ENCODE assay signal across 12 cellular contexts in genomic region chr22:42645938-42646568, GRCh38. TPM values are rescaled to one million over a fixed set of nuclear protein-coding genes. Genes with fewer than 3 reads are reported as not detected.
DNase-seq lines count a peak whose midpoint lies in the region; ATAC-seq, FAIRE-seq and TF ChIP-seq lines count a peak whose summit lies in the region.
"Had no signal": no experiment of that assay in that cellular context is flagged by ENCODE, and none has a peak within 500 bp of the region (broad histone marks: within the 10 kb centered on the region; RNA-seq: fewer than 3 reads in every experiment).

No MANE protein-coding gene starts in this region.

- peak; percentile 35 for ATAC-seq in left lung
- no peak for ATAC-seq in stimulated activated naive B cell treated with anti-CD40 and anti-IgM and Interleukin-4, amounts not matched to agents 10 μg/mL and 1 μg/mL and 100 μg/mL, for 72 hours (replicated peaks)

- H3K36me3 Mint-ChIP-seq in stimulated activated naive B cell treated with anti-CD40 and anti-IgM and Interleukin-4, amounts not matched to agents 10 μg/mL and 1 μg/mL and 100 μg/mL, for 72 hours = peaks cover 8 to 11% of the 10 kb centered on the region in 2 donors
- peaks cover 8 to 17% of the 10 kb centered on the region in 2 donors for H3K36me3 Mint-ChIP-seq in CD14-positive monocyte

- no peaks in the 10 kb centered on the region for H3K9me3 Mint-ChIP-seq in stimulated activated naive B cell treated with anti-CD40 and anti-IgM and Interleukin-4, amounts not matched to agents 10 μg/mL and 1 μg/mL and 100 μg/mL, for 72 hours
- no peaks in the 10 kb centered on the region for H3K9me3 Mint-ChIP-seq in CD14-positive monocyte

- no peaks in the 10 kb centered on the region for H3K9me3 ChIP-seq in HEK293 (ENCODE audit: control insufficient read depth, insufficient read depth, low read depth, low read length)
- no peaks in the 10 kb centered on the region for H3K9me3 ChIP-seq in left lung

- CTCF ChIA-PET in HEK293 (lab: Yijun Ruan, JAX) = interaction anchor here (3.1 kb wide), 1 partner anchor 24 kb away, joined by 18 read pairs; no protein-coding TSS in a partner anchor

- H3K4me3 ChIP-seq in HEK293 (ENCODE audit: low read depth, low read length) (no peak overlapping the region), bronchial epithelial cell (ENCODE audit: low read depth, low read length) (peak overlapping the region; percentile 7), left lung (peak overlapping the region in 1 of 2 donors; percentile 81)

- H3K4me1 ChIP-seq in HEK293 (ENCODE audit: control insufficient read depth, insufficient read depth, low read length) (peaks cover 22% of the 10 kb centered on the region), left lung (peaks cover 52 to 79% of the 10 kb centered on the region in 2 donors)

- H3K27me3 Mint-ChIP-seq in stimulated activated naive B cell treated with anti-CD40 and anti-IgM and Interleukin-4, amounts not matched to agents 10 μg/mL and 1 μg/mL and 100 μg/mL, for 72 hours = no peaks in the 10 kb centered on the region
- peaks cover 0 to 4% (median 2%) of the 10 kb centered on the region in 3 donors for H3K27me3 Mint-ChIP-seq in CD14-positive monocyte (ENCODE audit: low read depth in 3 of 3)

- no peak for TF ChIP-seq CTCF in HEK293 (tag by site-specific recombination; IDR thresholded peaks at IDR 0.05)
- TF ChIP-seq CTCF in bronchial epithelial cell (IDR thresholded peaks at IDR 0.05; ENCODE audit: insufficient read depth, low read length, severe bottlenecking) = no peak
- TF ChIP-seq CTCF in left lung (IDR thresholded peaks at IDR 0.05) = no peak
- TF ChIP-seq CTCF in CD14-positive monocyte (IDR thresholded peaks at IDR 0.05) = no peak

- H3K27ac Mint-ChIP-seq in stimulated activated naive B cell treated with anti-CD40 and anti-IgM and Interleukin-4, amounts not matched to agents 10 μg/mL and 1 μg/mL and 100 μg/mL, for 72 hours = peak overlapping the region; percentile 82
- H3K27ac Mint-ChIP-seq in CD14-positive monocyte = peak overlapping the region in 2 of 7 donors; percentile 9 to 23

- H3K4me1 Mint-ChIP-seq in stimulated activated naive B cell treated with anti-CD40 and anti-IgM and Interleukin-4, amounts not matched to agents 10 μg/mL and 1 μg/mL and 100 μg/mL, for 72 hours = peaks cover 42 to 69% of the 10 kb centered on the region in 2 donors
- peaks cover 60% of the 10 kb centered on the region for H3K4me1 Mint-ChIP-seq in CD14-positive monocyte

- H3K27me3 ChIP-seq in bronchial epithelial cell (ENCODE audit: control insufficient read depth, insufficient read depth, low read length) (no peaks in the 10 kb centered on the region), left lung (no peaks in the 10 kb centered on the region)

- H3K4me3 Mint-ChIP-seq in stimulated activated naive B cell treated with anti-CD40 and anti-IgM and Interleukin-4, amounts not matched to agents 10 μg/mL and 1 μg/mL and 100 μg/mL, for 72 hours = peak overlapping the region; percentile 51 to 57
- H3K4me3 Mint-ChIP-seq in CD14-positive monocyte = no peak overlapping the region

- FAIRE-seq in bronchial epithelial cell (lab: Jason Lieb, UNC) = no peak

- no peak for DNase-seq in bronchial epithelial cell (ENCODE audit: low read depth)
- peak in 1 of 2 donors; percentile 58 for DNase-seq in left lung
- no peak for DNase-seq in stimulated activated naive B cell treated with anti-CD40 and anti-IgM and Interleukin-4, amounts not matched to agents 10 μg/mL and 1 μg/mL and 100 μg/mL, for 72 hours
- DNase-seq in CD14-positive monocyte (ENCODE audit: low spot score) = no peak
- no peak for DNase-seq in amygdala (lab: John Stamatoyannopoulos, UW)
- no peak for DNase-seq in NCI-H1417 treated with DMSO at 0.1 percent for 48 hours (lab: John Stamatoyannopoulos, UW)
- no peak for DNase-seq in HuH-7.5 (ENCODE audit: low spot score)
- DNase-seq: DMS 273 treated with DMSO at 0.1 percent for 48 hours, MV-4-11 had no signal

- POLR2A ChIA-PET in HEK293 (lab: Yijun Ruan, JAX) = interaction anchor here (0.6 to 1.2 kb wide), 2 partner anchors 9 to 344 kb away, joined by 3 to 4 read pairs; no protein-coding TSS in a partner anchor

- intact Hi-C loops in left lung (cut with DNase I) (no loop called here), CD14-positive monocyte (cut with micrococcal nuclease) (no loop called here)

- H3K27ac ChIP-seq in HEK293 (ENCODE audit: extremely low read depth, low read depth, low read length) (no peak overlapping the region), left lung (peak overlapping the region; percentile 82 to 89)

- H3K36me3 ChIP-seq in HEK293 (ENCODE audit: control insufficient read depth in 2 of 2, insufficient read depth in 1 of 2, low read length in 2 of 2) (no peaks in the 10 kb centered on the region; a peak in 1 of 3 replicates), bronchial epithelial cell (ENCODE audit: control insufficient read depth, insufficient read depth, low read length) (no peaks in the 10 kb centered on the region), left lung (no peaks in the 10 kb centered on the region)

TF ChIP-seq in HEK293, 187 proteins besides CTCF, POLR2A, EP300 and RAD21 (continues in another document):
- TF ChIP-seq GLIS1 (tag by site-specific recombination; IDR thresholded peaks at IDR 0.05) (peak; percentile 90), ZBTB48 (tag by site-specific recombination; IDR thresholded peaks at IDR 0.05) (no peak), ZIC2 (tag by site-specific recombination; IDR thresholded peaks at IDR 0.05) (peak; percentile 96), KLF9 (tag by site-specific recombination; IDR thresholded peaks at IDR 0.05; ENCODE audit: low read depth) (no peak), PRDM10 (tag by site-specific recombination; IDR thresholded peaks at IDR 0.05) (peak; percentile 77), ZNF600 (tag by site-specific recombination; IDR thresholded peaks at IDR 0.05) (0 out of 2 replicates have a peak, but pooled peaks have one; percentile 24)
- TF ChIP-seq, protein P1, sequence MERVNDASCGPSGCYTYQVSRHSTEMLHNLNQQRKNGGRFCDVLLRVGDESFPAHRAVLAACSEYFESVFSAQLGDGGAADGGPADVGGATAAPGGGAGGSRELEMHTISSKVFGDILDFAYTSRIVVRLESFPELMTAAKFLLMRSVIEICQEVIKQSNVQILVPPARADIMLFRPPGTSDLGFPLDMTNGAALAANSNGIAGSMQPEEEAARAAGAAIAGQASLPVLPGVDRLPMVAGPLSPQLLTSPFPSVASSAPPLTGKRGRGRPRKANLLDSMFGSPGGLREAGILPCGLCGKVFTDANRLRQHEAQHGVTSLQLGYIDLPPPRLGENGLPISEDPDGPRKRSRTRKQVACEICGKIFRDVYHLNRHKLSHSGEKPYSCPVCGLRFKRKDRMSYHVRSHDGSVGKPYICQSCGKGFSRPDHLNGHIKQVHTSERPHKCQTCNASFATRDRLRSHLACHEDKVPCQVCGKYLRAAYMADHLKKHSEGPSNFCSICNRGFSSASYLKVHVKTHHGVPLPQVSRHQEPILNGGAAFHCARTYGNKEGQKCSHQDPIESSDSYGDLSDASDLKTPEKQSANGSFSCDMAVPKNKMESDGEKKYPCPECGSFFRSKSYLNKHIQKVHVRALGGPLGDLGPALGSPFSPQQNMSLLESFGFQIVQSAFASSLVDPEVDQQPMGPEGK (tag by site-specific recombination; IDR thresholded peaks at IDR 0.05) = 0 out of 2 replicates have a peak, but pooled peaks have one; percentile 20

RNA-seq across cellular contexts. Expression of gene CYB5R3, which starts 3.1 kb away (rescaled TPM):
- total RNA-seq in bronchial epithelial cell (9.0 and 16.4 TPM in 2 replicates), left lung (100 to 1,000 TPM; 250 to 265 TPM)
- 10 to 100 TPM; 54.0 to 76.4 TPM for polyA plus RNA-seq in CD14-positive monocyte

RNA-seq across cellular contexts. Expression of gene ATP5MGL, which starts 5.7 kb away (rescaled TPM):
- total RNA-seq in bronchial epithelial cell = 0.26 and 1.1 TPM in 2 replicates
- total RNA-seq in left lung = 1 to 10 TPM in 1 of 2 donors, under 1 TPM in 1; 0.60 to 1.2 TPM
- polyA plus RNA-seq in CD14-positive monocyte = under 1 TPM in 1 of 2 donors, not detected in 1; 0.26 TPM
- total RNA-seq: SK-MEL-5 had no signal
- polyA plus RNA-seq: neural cell had no signal

RNA-seq across cellular contexts. Expression of gene POLDIP3, which starts 31.4 kb away (rescaled TPM):
- total RNA-seq in bronchial epithelial cell (16.8 and 25.1 TPM in 2 replicates), left lung (10 to 100 TPM; 56.6 to 61.6 TPM)
- polyA plus RNA-seq in CD14-positive monocyte = 10 to 100 TPM; 53.8 to 55.3 TPM

Comparison
In these comparisons a context has a peak if more than half of its experiments do, and no peak if none do; other contexts are left out.
1. H3K4me3 Mint-ChIP-seq: peak in stimulated activated naive B cell treated with anti-CD40 and anti-IgM and Interleukin-4, amounts not matched to agents 10 μg/mL and 1 μg/mL and 100 μg/mL, for 72 hours (2 of 2); none in CD14-positive monocyte (0 of 2).
2. RNA of gene CYB5R3, which starts 3.1 kb away (total RNA-seq): 250 to 265 TPM in left lung; 9.0 to 16.4 TPM in bronchial epithelial cell; every median in the first group is over 10 times any median in the second.